ENCODE assay signal across 8 cellular contexts in genomic region chr6:35603326-35604202, GRCh38.
DNase-seq lines count a peak whose midpoint lies in the region; TF ChIP-seq lines count a peak whose summit lies in the region.

No MANE protein-coding gene starts in this region.

- CTCF ChIA-PET in activated naive CD4-positive, alpha-beta T cell treated with anti-CD3 and anti-CD28 coated beads, Interleukin-2, amount 10 ng/mL, durations not matched to agents 7 days and 5 days (lab: Charles Lee): interaction anchor here (0.9 to 3.9 kb wide), 6 partner anchors 13 to 133 kb away, joined by 3 to 25 read pairs (median 8); partner anchors contain the start of gene ARMC12

- H3K9ac ChIP-seq in mucosa of rectum (ENCODE audit: low read depth in 1 of 2, low read length in 2 of 2) (peak overlapping the region in 1 of 2 donors; percentile 26), neural progenitor cell (no peak overlapping the region)

- no peak overlapping the region for H3K4me2 ChIP-seq in neural progenitor cell

- no peaks in the 10 kb centered on the region for H3K9me3 ChIP-seq in mucosa of rectum (ENCODE audit: control insufficient read depth in 2 of 2, low read length in 2 of 2)
- no peaks in the 10 kb centered on the region for H3K9me3 ChIP-seq in vagina
- H3K9me3 ChIP-seq in neural progenitor cell (ENCODE audit: low read depth): no peaks in the 10 kb centered on the region

- no peak for DNase-seq in activated naive CD4-positive, alpha-beta T cell treated with anti-CD3 and anti-CD28 coated beads, Interleukin-2, amount 10 ng/mL, durations not matched to agents 7 days and 5 days
- no peak for DNase-seq in activated naive CD4-positive, alpha-beta T cell (lab: John Stamatoyannopoulos, UW)
- DNase-seq in chondrocyte (ENCODE audit: low spot score) (no peak), vagina (ENCODE audit: extremely low spot score in 2 of 2) (peak in 1 of 2 donors; percentile 82), neural progenitor cell (ENCODE audit: low spot score) (no peak), AG08395 (ENCODE audit: low spot score) (no peak), NOMO-1 treated with DMSO at 0.1 percent for 48 hours (lab: John Stamatoyannopoulos, UW; ENCODE audit: unreplicated experiment) (no peak)

- no peaks in the 10 kb centered on the region for H3K79me2 ChIP-seq in neural progenitor cell (ENCODE audit: low read depth)

- H3K4me3 ChIP-seq in mucosa of rectum (ENCODE audit: low read length in 2 of 2) (no peak overlapping the region), vagina (peak overlapping the region in 1 of 2 donors; percentile 16), neural progenitor cell (no peak overlapping the region)

- H3K27ac ChIP-seq in mucosa of rectum (ENCODE audit: low read depth in 2 of 2, low read length in 2 of 2): peak overlapping the region; percentile 80 to 88
- peak overlapping the region; percentile 96 for H3K27ac ChIP-seq in vagina
- no peak overlapping the region for H3K27ac ChIP-seq in neural progenitor cell

- no peaks in the 10 kb centered on the region for H3K27me3 ChIP-seq in mucosa of rectum (ENCODE audit: control insufficient read depth in 2 of 2, insufficient read depth in 2 of 2, low read length in 2 of 2)
- H3K27me3 ChIP-seq in vagina: no peaks in the 10 kb centered on the region
- H3K27me3 ChIP-seq in neural progenitor cell: no peaks in the 10 kb centered on the region

- peaks cover 11% of the 10 kb centered on the region for H3F3A ChIP-seq in neural progenitor cell (ENCODE audit: low read depth)

- H2AFZ ChIP-seq in neural progenitor cell (replicated peaks): no peak overlapping the region

- H3K36me3 Mint-ChIP-seq in activated naive CD4-positive, alpha-beta T cell treated with anti-CD3 and anti-CD28 coated beads, Interleukin-2, amount 10 ng/mL, durations not matched to agents 7 days and 5 days: peaks cover 39% of the 10 kb centered on the region
- H3K36me3 Mint-ChIP-seq in chondrocyte (ENCODE audit: low read depth) (peaks cover 15% of the 10 kb centered on the region), neural progenitor cell (peaks cover 20% of the 10 kb centered on the region)

- TF ChIP-seq POLR2A in vagina (IDR thresholded peaks at IDR 0.05): no peak

- peaks cover 74% of the 10 kb centered on the region for H3K4me1 Mint-ChIP-seq in activated naive CD4-positive, alpha-beta T cell treated with anti-CD3 and anti-CD28 coated beads, Interleukin-2, amount 10 ng/mL, durations not matched to agents 7 days and 5 days
- H3K4me1 Mint-ChIP-seq in chondrocyte (ENCODE audit: low read depth) (peaks cover 67% of the 10 kb centered on the region), neural progenitor cell (peaks cover 27% of the 10 kb centered on the region)

- H3K27ac Mint-ChIP-seq in activated naive CD4-positive, alpha-beta T cell treated with anti-CD3 and anti-CD28 coated beads, Interleukin-2, amount 10 ng/mL, durations not matched to agents 7 days and 5 days: peak overlapping the region; percentile 99
- peak overlapping the region; percentile 94 for H3K27ac Mint-ChIP-seq in chondrocyte (ENCODE audit: unreplicated experiment)
- no peak overlapping the region for H3K27ac Mint-ChIP-seq in neural progenitor cell

- TF ChIP-seq CTCF in chondrocyte (IDR thresholded peaks at IDR 0.05): no peak
- no peak for TF ChIP-seq CTCF in vagina (IDR thresholded peaks at IDR 0.05)
- TF ChIP-seq CTCF in neural progenitor cell (IDR thresholded peaks at IDR 0.05): no peak

- intact Hi-C loops in vagina (cut with DNase I): loop anchor here (5.0 kb wide), 2 partner anchors 84 to 106 kb away; partner anchors contain the start of genes FKBP5 and TEAD3

- H3K9me3 Mint-ChIP-seq in activated naive CD4-positive, alpha-beta T cell treated with anti-CD3 and anti-CD28 coated beads, Interleukin-2, amount 10 ng/mL, durations not matched to agents 7 days and 5 days: no peaks in the 10 kb centered on the region
- H3K9me3 Mint-ChIP-seq in chondrocyte (ENCODE audit: low read depth): no peaks in the 10 kb centered on the region
- H3K9me3 Mint-ChIP-seq in neural progenitor cell: no peaks in the 10 kb centered on the region

- peaks cover 6% of the 10 kb centered on the region for H4K20me1 ChIP-seq in neural progenitor cell (ENCODE audit: low read depth)

- peak overlapping the region; percentile 77 for H3K4me3 Mint-ChIP-seq in activated naive CD4-positive, alpha-beta T cell treated with anti-CD3 and anti-CD28 coated beads, Interleukin-2, amount 10 ng/mL, durations not matched to agents 7 days and 5 days
- H3K4me3 Mint-ChIP-seq in chondrocyte (ENCODE audit: unreplicated experiment): no peak overlapping the region
- H3K4me3 Mint-ChIP-seq in neural progenitor cell: no peak overlapping the region

- H3K27me3 Mint-ChIP-seq in activated naive CD4-positive, alpha-beta T cell treated with anti-CD3 and anti-CD28 coated beads, Interleukin-2, amount 10 ng/mL, durations not matched to agents 7 days and 5 days: no peaks in the 10 kb centered on the region
- H3K27me3 Mint-ChIP-seq in chondrocyte (ENCODE audit: low read depth) (no peaks in the 10 kb centered on the region), neural progenitor cell (ENCODE audit: insufficient read depth, low read depth) (peaks cover 2% of the 10 kb centered on the region)

- H3K4me1 ChIP-seq in mucosa of rectum (ENCODE audit: control insufficient read depth in 2 of 2, insufficient read depth in 2 of 2, low read length in 2 of 2): peaks cover 3 to 9% of the 10 kb centered on the region in 2 donors
- peaks cover 71% of the 10 kb centered on the region for H3K4me1 ChIP-seq in vagina
- H3K4me1 ChIP-seq in neural progenitor cell: peaks cover 20% of the 10 kb centered on the region

- H3K36me3 ChIP-seq in mucosa of rectum (ENCODE audit: control insufficient read depth in 2 of 2, insufficient read depth in 2 of 2, low read length in 2 of 2): peaks cover 0 to 5% of the 10 kb centered on the region in 2 donors
- peaks cover 0 to 15% of the 10 kb centered on the region in 2 donors for H3K36me3 ChIP-seq in vagina
- H3K36me3 ChIP-seq in neural progenitor cell: no peaks in the 10 kb centered on the region
